33 cellular contexts compared by ENCODE assay signal in the genomic region with DNA sequence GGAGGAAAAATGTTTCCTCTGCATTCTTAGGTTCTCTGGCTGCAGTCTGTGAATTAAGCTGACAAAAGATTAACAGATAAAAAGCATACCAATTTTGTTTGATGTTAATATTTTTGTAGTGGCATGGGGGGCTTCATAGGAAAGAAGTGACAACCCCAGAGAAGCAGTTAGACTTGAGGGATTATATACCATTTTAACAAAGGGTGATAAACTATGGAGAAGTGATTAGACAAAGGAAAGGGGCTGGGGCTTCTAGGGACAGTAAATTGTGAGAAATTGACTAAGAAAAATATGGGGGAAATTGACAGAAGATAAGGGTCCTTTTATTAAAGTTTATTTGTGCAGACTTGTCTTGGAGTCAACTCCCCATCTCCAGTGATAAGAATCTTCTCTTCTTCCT. TPM values are rescaled to one million over a fixed set of nuclear protein-coding genes. Genes with fewer than 3 reads are reported as not detected.
"Had no signal": no experiment of that assay in that cellular context is flagged by ENCODE, and none has a peak within 500 bp of the region (broad histone marks: within the 10 kb centered on the region; RNA-seq: fewer than 3 reads in every experiment).

No MANE protein-coding gene starts in this region.

- ATAC-seq: activated CD4-positive, alpha-beta T cell treated with anti-CD3 and anti-CD28 coated beads for 36 hours; activated CD8-positive, alpha-beta memory T cell treated with anti-CD3 and anti-CD28 coated beads, Interleukin-2, amount 10 ng/mL, durations not matched to agents 7 days and 5 days; activated CD8-positive, alpha-beta T cell treated with anti-CD3 and anti-CD28 coated beads, Interleukin-2, amount 10 ng/mL, durations not matched to agents 7 days and 5 days; activated naive CD8-positive, alpha-beta T cell treated with anti-CD3 and anti-CD28 coated beads, Interleukin-2, amount 50 U/mL, for 24 hours; body of pancreas; esophagus mucosa; T-helper 17 cell had no signal

- H3K36me3 ChIP-seq: adrenal gland had no signal

- DNase-seq: activated CD4-positive, alpha-beta memory T cell treated with anti-CD3 and anti-CD28 coated beads for 36 hours; activated CD4-positive, alpha-beta T cell treated with anti-CD3 and anti-CD28 coated beads for 36 hours; activated CD4-positive, alpha-beta T cell treated with anti-CD3 and anti-CD28 coated beads, Interleukin-2, amount 10 ng/mL, durations not matched to agents 24 days and 14 days; activated CD4-positive, CD25-positive, alpha-beta regulatory T cell; activated CD4-positive, CD25-positive, alpha-beta regulatory T cell treated with anti-CD3 and anti-CD28 coated beads, Interleukin-2, amount 50 U/mL, for 72 hours; activated CD8-positive, alpha-beta memory T cell treated with anti-CD3 and anti-CD28 coated beads, Interleukin-2, amount 10 ng/mL, durations not matched to agents 7 days and 5 days; activated CD8-positive, alpha-beta memory T cell treated with anti-CD3 and anti-CD28 coated beads, Interleukin-2, amount 50 U/mL, for 4 hours; activated CD8-positive, alpha-beta T cell treated with anti-CD3 and anti-CD28 coated beads, Interleukin-2, amount 10 ng/mL, durations not matched to agents 7 days and 5 days; activated effector memory CD4-positive, alpha-beta T cell treated with anti-CD3 and anti-CD28 coated beads, Interleukin-2, amount 50 U/mL, for 16 hours; activated naive CD4-positive, alpha-beta T cell treated with anti-CD3 and anti-CD28 coated beads for 36 hours; activated naive CD8-positive, alpha-beta T cell treated with anti-CD3 and anti-CD28 coated beads for 36 hours; activated naive CD8-positive, alpha-beta T cell treated with anti-CD3 and anti-CD28 coated beads, Interleukin-2, amount 50 U/mL, for 24 hours; activated T-cell treated with anti-CD3 and anti-CD28 coated beads, Interleukin-2, amount 50 U/mL, for 1 hour; activated T-cell treated with anti-CD3 and anti-CD28 coated beads, Interleukin-2, amount 50 U/mL, for 48 hours; adrenal gland; amygdala; aorta; body of pancreas; caudate nucleus; effector CD8-positive, alpha-beta T cell; endodermal cell; foreskin fibroblast; head of caudate nucleus; T-helper 1 cell; T-helper 17 cell; T1000 had no signal

- H3K4me3 ChIP-seq: adrenal gland, body of pancreas had no signal

- H3K9me3 ChIP-seq: adrenal gland, body of pancreas had no signal

- H3K27ac ChIP-seq: adrenal gland, body of pancreas had no signal

- H3K27me3 ChIP-seq: adrenal gland, body of pancreas had no signal

RNA-seq across cellular contexts. Expression of a gene that starts 55.7 kb away (rescaled TPM):
- total RNA-seq: activated CD4-positive, alpha-beta memory T cell treated with anti-CD3 and anti-CD28 coated beads for 36 hours; activated CD4-positive, alpha-beta T cell treated with anti-CD3 and anti-CD28 coated beads for 36 hours; activated CD4-positive, alpha-beta T cell treated with anti-CD3 and anti-CD28 coated beads, Interleukin-2, amount 10 ng/mL, durations not matched to agents 24 days and 14 days; activated CD8-positive, alpha-beta memory T cell treated with anti-CD3 and anti-CD28 coated beads for 36 hours; activated CD8-positive, alpha-beta memory T cell treated with anti-CD3 and anti-CD28 coated beads, Interleukin-2, amount 10 ng/mL, durations not matched to agents 7 days and 5 days; activated CD8-positive, alpha-beta T cell treated with anti-CD3 and anti-CD28 coated beads, Interleukin-2, amount 10 ng/mL, durations not matched to agents 7 days and 5 days; activated naive CD4-positive, alpha-beta T cell treated with anti-CD3 and anti-CD28 coated beads for 36 hours; activated naive CD8-positive, alpha-beta T cell treated with anti-CD3 and anti-CD28 coated beads for 36 hours; activated T-helper 1 cell treated with anti-CD3 and anti-CD28 coated beads, Interleukin-12 subunit alpha, Interleukin-12 subunit beta, Interleukin-2, Interleukin-4 antibody, amounts not matched to agents 30 ng/mL and 10 ng/mL and 1 ng/mL, durations not matched to agents 14 hours and 24 hours and 36 hours; activated T-helper 2 cell treated with anti-CD3 and anti-CD28 coated beads, Interferon-gamma antibody, Interleukin-2, Interleukin-4, amounts not matched to agents 10 μg/mL and 5 μg/mL and 100 μg/mL, durations not matched to agents 14 hours and 24 hours and 36 hours; chondrocyte; epithelial cell of proximal tubule; frontal cortex; T-helper 17 cell had no signal
